ENCODE assay signal across 16 cellular contexts in the genomic region with DNA sequence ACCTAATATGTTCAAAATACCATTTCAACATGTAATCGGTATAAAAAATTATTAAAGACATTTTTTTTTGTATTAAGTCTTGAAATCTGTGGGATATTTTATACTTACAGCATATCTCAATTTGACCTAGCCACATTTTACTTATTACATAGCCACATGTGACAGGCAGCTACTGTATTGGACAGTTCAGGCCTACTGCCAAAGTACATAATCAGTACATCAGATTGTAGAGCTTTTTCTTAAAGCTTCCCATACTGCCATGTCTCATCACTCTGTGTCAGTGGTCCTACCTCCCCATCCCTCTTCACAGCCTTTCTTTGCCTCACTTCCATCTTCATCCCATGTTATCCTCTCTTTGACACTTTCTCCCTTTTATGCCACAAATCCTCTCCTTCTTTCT. TPM values are rescaled to one million over a fixed set of nuclear protein-coding genes. Genes with fewer than 3 reads are reported as not detected.
DNase-seq lines count a peak whose midpoint lies in the region; ATAC-seq and TF ChIP-seq lines count a peak whose summit lies in the region.
"Had no signal": no experiment of that assay in that cellular context is flagged by ENCODE, and none has a peak within 500 bp of the region (broad histone marks: within the 10 kb centered on the region; RNA-seq: fewer than 3 reads in every experiment).

No MANE protein-coding gene starts in this region.

- intact Hi-C loops in upper lobe of right lung (cut with DNase I) = no loop called here

- no peaks in the 10 kb centered on the region for H3K4me1 ChIP-seq in upper lobe of right lung
- no peaks in the 10 kb centered on the region for H3K4me1 ChIP-seq in SJCRH30

- no peak overlapping the region for H3K4me3 Mint-ChIP-seq in central memory CD8-positive, alpha-beta T cell
- H3K4me3 Mint-ChIP-seq: CD8-positive, alpha-beta T cell had no signal

- H3K36me3 ChIP-seq in upper lobe of right lung (no peaks in the 10 kb centered on the region), SJCRH30 (no peaks in the 10 kb centered on the region)

- H3K27ac ChIP-seq in upper lobe of right lung (no peak overlapping the region), SJCRH30 (no peak overlapping the region)

- no peaks in the 10 kb centered on the region for H3K9me3 ChIP-seq in upper lobe of right lung
- H3K9me3 ChIP-seq in SJCRH30 (replicated peaks) = 0 out of 2 replicates have a peak, but pooled peaks cover 6% of the 10 kb centered on the region

- peaks cover 3% of the 10 kb centered on the region for H3K36me3 Mint-ChIP-seq in central memory CD8-positive, alpha-beta T cell (ENCODE audit: insufficient read depth)

- no peak for TF ChIP-seq CTCF in fibroblast of mammary gland (conservative IDR thresholded peaks at IDR 0.05; ENCODE audit: control insufficient read depth, insufficient read depth, low read depth, low read length)
- no peak for TF ChIP-seq CTCF in upper lobe of right lung (IDR thresholded peaks at IDR 0.05)

- no peak for ATAC-seq in central memory CD8-positive, alpha-beta T cell (replicated peaks; ENCODE audit: extremely low read depth, poor library complexity, severe bottlenecking)
- no peak for ATAC-seq in upper lobe of right lung
- ATAC-seq: CD8-positive, alpha-beta T cell; HepG2 had no signal

- peak; percentile 15 for DNase-seq in OCI-M1 (lab: John Stamatoyannopoulos, UW)
- DNase-seq in central memory CD8-positive, alpha-beta T cell (ENCODE audit: low spot score in 2 of 2) = no peak
- peak; percentile 27 for DNase-seq in fibroblast of mammary gland (ENCODE audit: low read depth)
- no peak for DNase-seq in upper lobe of right lung
- no peak for DNase-seq in NCI-H187 (lab: John Stamatoyannopoulos, UW)
- no peak for DNase-seq in ecto neural progenitor cell (ENCODE audit: low spot score)
- no peak for DNase-seq in SJCRH30
- DNase-seq: CD8-positive, alpha-beta T cell; DND-41; GOT3; Karpas-422; NCI-H1930; NCI-H2171; NCI-H510A; SHP77 had no signal

- peaks cover 6% of the 10 kb centered on the region for H3K9me3 Mint-ChIP-seq in central memory CD8-positive, alpha-beta T cell

- H3K27me3 ChIP-seq in upper lobe of right lung (no peaks in the 10 kb centered on the region), SJCRH30 (no peaks in the 10 kb centered on the region)

- peak overlapping the region; percentile 6 for H3K27ac Mint-ChIP-seq in central memory CD8-positive, alpha-beta T cell (ENCODE audit: low read depth)
- H3K27ac Mint-ChIP-seq: CD8-positive, alpha-beta T cell had no signal

- peaks cover 26% of the 10 kb centered on the region for H3K4me1 Mint-ChIP-seq in central memory CD8-positive, alpha-beta T cell

- no peaks in the 10 kb centered on the region for H3K27me3 Mint-ChIP-seq in central memory CD8-positive, alpha-beta T cell

- H3K4me3 ChIP-seq in fibroblast of mammary gland (ENCODE audit: control insufficient read depth, low read depth, low read length) (no peak overlapping the region), upper lobe of right lung (no peak overlapping the region), SJCRH30 (no peak overlapping the region)

RNA-seq across cellular contexts. Expression of gene LOXL4, which starts 43.0 kb away (rescaled TPM):
- total RNA-seq in upper lobe of right lung = 6.2 TPM
- 8.1 and 8.7 TPM in 2 replicates for total RNA-seq in SJCRH30 (2014; rRNA removed; shearing (Covaris generic))

Comparison
In these comparisons a context has a peak if more than half of its experiments do, and no peak if none do; other contexts are left out.
1. DNase-seq: peak in OCI-M1 (single experiment) and fibroblast of mammary gland (single experiment); none in central memory CD8-positive, alpha-beta T cell (0 of 2), upper lobe of right lung (single experiment), NCI-H187 (0 of 2), ecto neural progenitor cell (single experiment) and SJCRH30 (0 of 2).